ENCODE assay signal across 17 cellular contexts in genomic region chr2:212913902-212914301, GRCh38.
"Had no signal": no experiment of that assay in that cellular context is flagged by ENCODE, and none has a peak within 500 bp of the region (broad histone marks: within the 10 kb centered on the region; RNA-seq: fewer than 3 reads in every experiment).

No MANE protein-coding gene starts in this region.

- H3K9me3 Mint-ChIP-seq: central memory CD8-positive, alpha-beta T cell had no signal

- H3K4me1 ChIP-seq: upper lobe of right lung had no signal

- H3K36me3 Mint-ChIP-seq: activated naive CD8-positive, alpha-beta T cell treated with anti-CD3 and anti-CD28 coated beads for 36 hours had no signal

- H3K4me3 ChIP-seq: ovary, sigmoid colon, upper lobe of right lung had no signal

- ATAC-seq: activated CD4-positive, CD25-positive, alpha-beta regulatory T cell treated with anti-CD3 and anti-CD28 coated beads, Interleukin-2, amount 50 U/mL, for 24 hours; stimulated activated naive CD8-positive, alpha-beta T cell treated with anti-CD3 and anti-CD28 coated beads, Interleukin-15, amount 100 ng/mL, for 72 hours; upper lobe of right lung had no signal

- H3K27ac Mint-ChIP-seq: activated naive CD8-positive, alpha-beta T cell treated with anti-CD3 and anti-CD28 coated beads for 36 hours; stimulated activated naive CD8-positive, alpha-beta T cell treated with anti-CD3 and anti-CD28 coated beads, Interleukin-15, amount 100 ng/mL, for 72 hours had no signal

- H3K9me3 ChIP-seq: ovary, sigmoid colon, upper lobe of right lung had no signal

- H3K27me3 ChIP-seq: brain microvascular endothelial cell, ovary, sigmoid colon, upper lobe of right lung had no signal

- H3K36me3 ChIP-seq: brain microvascular endothelial cell, ovary, sigmoid colon, upper lobe of right lung had no signal

- H3K27ac ChIP-seq: brain microvascular endothelial cell, ovary, sigmoid colon, upper lobe of right lung had no signal

- DNase-seq: activated CD4-positive, alpha-beta T cell treated with anti-CD3 and anti-CD28 coated beads, Interleukin-2, amount 50 U/mL, for 1 hour; activated CD8-positive, alpha-beta memory T cell treated with anti-CD3 and anti-CD28 coated beads for 24 hours; activated naive CD8-positive, alpha-beta T cell treated with anti-CD3 and anti-CD28 coated beads for 36 hours; anterior cingulate cortex; brain microvascular endothelial cell; cortex of kidney; effector CD8-positive, alpha-beta T cell; kidney; ovary; sigmoid colon; stimulated activated CD4-positive, alpha-beta T cell treated with anti-CD3 and anti-CD28 coated beads, Interleukin-1b, Interleukin-23, amount 100 ng/mL, for 48 hours; stimulated activated naive CD8-positive, alpha-beta T cell treated with anti-CD3 and anti-CD28 coated beads, Interleukin-15, amount 100 ng/mL, for 72 hours; T-helper 1 cell; T1000; upper lobe of right lung had no signal

- H3K27me3 Mint-ChIP-seq: activated naive CD8-positive, alpha-beta T cell treated with anti-CD3 and anti-CD28 coated beads for 36 hours; central memory CD8-positive, alpha-beta T cell; stimulated activated naive CD8-positive, alpha-beta T cell treated with anti-CD3 and anti-CD28 coated beads, Interleukin-15, amount 100 ng/mL, for 72 hours had no signal

- H3K4me1 Mint-ChIP-seq: central memory CD8-positive, alpha-beta T cell had no signal

- H3K4me3 Mint-ChIP-seq: activated naive CD8-positive, alpha-beta T cell treated with anti-CD3 and anti-CD28 coated beads for 36 hours; central memory CD8-positive, alpha-beta T cell; stimulated activated naive CD8-positive, alpha-beta T cell treated with anti-CD3 and anti-CD28 coated beads, Interleukin-15, amount 100 ng/mL, for 72 hours had no signal
